25 cellular contexts compared by ENCODE assay signal in the genomic region with DNA sequence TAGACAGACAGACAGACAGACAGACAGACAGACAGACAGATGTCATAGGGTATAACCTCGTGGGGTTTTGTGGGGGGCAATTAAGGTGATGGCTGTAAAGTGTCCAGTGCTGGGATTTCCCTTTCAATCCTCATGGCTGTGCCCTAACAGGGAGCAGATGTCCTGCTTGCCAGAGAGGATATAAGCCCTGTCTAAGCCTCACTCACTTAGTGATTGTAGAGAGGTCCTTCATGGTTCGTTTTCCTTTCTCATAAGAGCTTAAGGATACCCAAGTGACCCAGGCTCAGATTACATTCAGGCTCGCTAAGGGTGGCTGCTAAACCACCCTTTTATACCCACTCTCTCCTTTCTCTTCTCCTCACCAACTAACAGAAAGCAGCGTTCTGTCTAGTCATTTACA. TPM values are rescaled to one million over a fixed set of nuclear protein-coding genes. Genes with fewer than 3 reads are reported as not detected.
DNase-seq lines count a peak whose midpoint lies in the region; ATAC-seq and TF ChIP-seq lines count a peak whose summit lies in the region.
"Had no signal": no experiment of that assay in that cellular context is flagged by ENCODE, and none has a peak within 500 bp of the region (broad histone marks: within the 10 kb centered on the region; RNA-seq: fewer than 3 reads in every experiment).

No MANE protein-coding gene starts in this region.

- no peak for TF ChIP-seq CTCF in osteocyte (IDR thresholded peaks at IDR 0.05)

- H3K9me3 Mint-ChIP-seq in naive thymus-derived CD8-positive, alpha-beta T cell, result no peaks in the 10 kb centered on the region
- no peaks in the 10 kb centered on the region for H3K9me3 Mint-ChIP-seq in osteocyte (ENCODE audit: unreplicated experiment)
- H3K9me3 Mint-ChIP-seq: activated T-cell treated with anti-CD3 and anti-CD28 coated beads, Interleukin-2, amount 50 U/mL, for 24 hours; central memory CD8-positive, alpha-beta T cell; T-helper 2 cell treated with Interferon-gamma antibody and Interleukin-4, amounts not matched to agents 5 μg/mL and 100 μg/mL, for 36 hours had no signal

- DNase-seq in DMS53 (lab: John Stamatoyannopoulos, UW), result peak; percentile 45
- no peak for DNase-seq in DMS53 treated with DMSO at 0.1 percent for 48 hours (lab: John Stamatoyannopoulos, UW; ENCODE audit: unreplicated experiment)
- DNase-seq in NCI-H2029 treated with DMSO at 0.1 percent for 48 hours (lab: John Stamatoyannopoulos, UW), result peak; percentile 39
- peak; percentile 47 to 84 for DNase-seq in SJCRH30
- no peak for DNase-seq in naive thymus-derived CD8-positive, alpha-beta T cell
- no peak for DNase-seq in erythroblast (lab: John Stamatoyannopoulos, UW)
- DNase-seq in UCSD-AML1 (lab: John Stamatoyannopoulos, UW; ENCODE audit: unreplicated experiment), result no peak
- DNase-seq in osteocyte (ENCODE audit: extremely low spot score, unreplicated experiment), result no peak
- DNase-seq: activated naive CD4-positive, alpha-beta T cell treated with anti-CD3 and anti-CD28 coated beads, Interleukin-2, amount 50 U/mL, for 16 hours; activated T-cell treated with anti-CD3 and anti-CD28 coated beads, Interleukin-2, amount 50 U/mL, for 24 hours; DND-41; foreskin keratinocyte; KG1; lower lobe of right lung; NCI-H2081; NCI-H526 treated with DMSO at 0.1 percent for 48 hours; nucleus accumbens; stimulated activated CD8-positive, alpha-beta memory T cell treated with anti-CD3 and anti-CD28 coated beads, Interleukin-4, amount 100 ng/mL, for 48 hours had no signal

- peaks cover 0 to 25% (median 20%) of the 10 kb centered on the region in 3 donors for H3K36me3 Mint-ChIP-seq in naive thymus-derived CD8-positive, alpha-beta T cell
- H3K36me3 Mint-ChIP-seq in osteocyte (ENCODE audit: unreplicated experiment), result no peaks in the 10 kb centered on the region

- H3K27me3 Mint-ChIP-seq in naive thymus-derived CD8-positive, alpha-beta T cell, result no peaks in the 10 kb centered on the region
- peaks cover 17% of the 10 kb centered on the region for H3K27me3 Mint-ChIP-seq in osteocyte (ENCODE audit: unreplicated experiment)
- H3K27me3 Mint-ChIP-seq: activated T-cell treated with anti-CD3 and anti-CD28 coated beads, Interleukin-2, amount 50 U/mL, for 24 hours; central memory CD8-positive, alpha-beta T cell had no signal

- POLR2A ChIA-PET in naive thymus-derived CD8-positive, alpha-beta T cell (lab: Charles Lee), result no interaction called here

- H3K9me3 ChIP-seq in SJCRH30 (replicated peaks), result no peaks in the 10 kb centered on the region
- H3K9me3 ChIP-seq: lower lobe of right lung had no signal

- H3K4me1 Mint-ChIP-seq in naive thymus-derived CD8-positive, alpha-beta T cell, result peaks cover 8 to 12% (median 8%) of the 10 kb centered on the region in 4 donors
- H3K4me1 Mint-ChIP-seq in osteocyte (ENCODE audit: unreplicated experiment), result peaks cover 2% of the 10 kb centered on the region

- no peak for TF ChIP-seq POLR2A in erythroblast (IDR thresholded peaks at IDR 0.05; ENCODE audit: low read length)

- no peaks in the 10 kb centered on the region for H3K36me3 ChIP-seq in SJCRH30

- peak overlapping the region; percentile 40 for H3K27ac ChIP-seq in SJCRH30
- H3K27ac ChIP-seq: BLaER1 treated with 17β-estradiol and CSF1 and Interleukin-3, amounts not matched to agents 10 nM and 100 nM; epithelial cell of prostate; foreskin keratinocyte; hepatocyte; lower lobe of right lung had no signal

- no peak overlapping the region for H3K4me3 Mint-ChIP-seq in naive thymus-derived CD8-positive, alpha-beta T cell
- no peak overlapping the region for H3K4me3 Mint-ChIP-seq in osteocyte (ENCODE audit: unreplicated experiment)
- H3K4me3 Mint-ChIP-seq: activated T-cell treated with anti-CD3 and anti-CD28 coated beads, Interleukin-2, amount 50 U/mL, for 24 hours; central memory CD8-positive, alpha-beta T cell; T-helper 2 cell treated with Interferon-gamma antibody and Interleukin-4, amounts not matched to agents 5 μg/mL and 100 μg/mL, for 36 hours had no signal

- peak overlapping the region in 6 of 10 donors; percentile 4 to 57 (median 29) for H3K27ac Mint-ChIP-seq in naive thymus-derived CD8-positive, alpha-beta T cell
- no peak overlapping the region for H3K27ac Mint-ChIP-seq in osteocyte (ENCODE audit: unreplicated experiment)
- H3K27ac Mint-ChIP-seq: activated T-cell treated with anti-CD3 and anti-CD28 coated beads, Interleukin-2, amount 50 U/mL, for 24 hours; T-helper 2 cell treated with Interferon-gamma antibody and Interleukin-4, amounts not matched to agents 5 μg/mL and 100 μg/mL, for 36 hours had no signal

- H3K4me1 ChIP-seq in SJCRH30, result peaks cover 16% of the 10 kb centered on the region
- H3K4me1 ChIP-seq: BLaER1 treated with 17β-estradiol and CSF1 and Interleukin-3, amounts not matched to agents 10 nM and 100 nM had no signal

- H3K27me3 ChIP-seq in SJCRH30, result no peaks in the 10 kb centered on the region
- H3K27me3 ChIP-seq: BLaER1 treated with 17β-estradiol and CSF1 and Interleukin-3, amounts not matched to agents 10 nM and 100 nM; foreskin keratinocyte; hepatocyte had no signal

- no peak for ATAC-seq in naive thymus-derived CD8-positive, alpha-beta T cell
- ATAC-seq: foreskin keratinocyte, lower lobe of right lung had no signal

- H3K4me3 ChIP-seq in SJCRH30, result no peak overlapping the region
- H3K4me3 ChIP-seq: BLaER1 treated with 17β-estradiol and CSF1 and Interleukin-3, amounts not matched to agents 10 nM and 100 nM; hepatocyte; lower lobe of right lung had no signal

RNA-seq across cellular contexts. Expression of a gene that starts 19.3 kb away (rescaled TPM):
- 2.0 and 2.9 TPM in 2 replicates for total RNA-seq in SJCRH30 (2014; rRNA removed; shearing (Covaris generic))
- total RNA-seq in naive thymus-derived CD8-positive, alpha-beta T cell, result 10 to 100 TPM; 28.0 to 28.9 TPM
- 10 to 100 TPM; 29.6 to 53.7 (median 35.8) TPM for polyA plus RNA-seq in naive thymus-derived CD8-positive, alpha-beta T cell
- total RNA-seq in osteocyte, result 1.8 and 2.7 TPM in 2 replicates

RNA-seq across cellular contexts. Expression of a gene that starts 33.2 kb away (rescaled TPM):
- 3.1 and 3.2 TPM in 2 replicates for total RNA-seq in SJCRH30 (2014; rRNA removed; shearing (Covaris generic))
- 10 to 100 TPM; 19.9 to 21.0 TPM for total RNA-seq in naive thymus-derived CD8-positive, alpha-beta T cell
- 1 to 10 TPM; 2.9 to 4.4 (median 3.5) TPM for polyA plus RNA-seq in naive thymus-derived CD8-positive, alpha-beta T cell
- total RNA-seq in osteocyte, result 4.3 and 6.3 TPM in 2 replicates

RNA-seq across cellular contexts. Expression of a gene that starts 36.9 kb away (rescaled TPM):
- total RNA-seq in SJCRH30 (2014; rRNA removed; shearing (Covaris generic)), result not detected in 2 replicates
- total RNA-seq in naive thymus-derived CD8-positive, alpha-beta T cell, result not detected
- polyA plus RNA-seq in naive thymus-derived CD8-positive, alpha-beta T cell, result not detected
- not detected in 2 replicates for total RNA-seq in osteocyte
- total RNA-seq: foreskin keratinocyte, OCI-LY7, subcutaneous adipose tissue had no signal

Comparison
In these comparisons a context has a peak if more than half of its experiments do, and no peak if none do; other contexts are left out.
1. DNase-seq: peak in DMS53 (single experiment), NCI-H2029 treated with DMSO at 0.1 percent for 48 hours (single experiment) and SJCRH30 (2 of 2); none in DMS53 treated with DMSO at 0.1 percent for 48 hours (single experiment), naive thymus-derived CD8-positive, alpha-beta T cell (0 of 10), erythroblast (0 of 2), UCSD-AML1 (single experiment) and osteocyte (single experiment).